In genomic region chr17:81060416-81060815, GRCh38 we compare ENCODE assay signal across 16 cellular contexts.
"Had no signal": no experiment of that assay in that cellular context is flagged by ENCODE, and none has a peak within 500 bp of the region (broad histone marks: within the 10 kb centered on the region; RNA-seq: fewer than 3 reads in every experiment).

No MANE protein-coding gene starts in this region.

- ATAC-seq: activated CD4-positive, alpha-beta T cell treated with anti-CD3 and anti-CD28 coated beads for 36 hours; activated T-cell treated with anti-CD3 and anti-CD28 coated beads, Interleukin-2, amount 50 U/mL, for 72 hours had no signal

- H3K4me3 Mint-ChIP-seq: activated CD4-positive, alpha-beta memory T cell treated with anti-CD3 and anti-CD28 coated beads, Interleukin-2, amount 10 ng/mL, durations not matched to agents 7 days and 5 days; activated CD4-positive, alpha-beta T cell treated with anti-CD3 and anti-CD28 coated beads for 36 hours; activated naive CD8-positive, alpha-beta T cell treated with anti-CD3 and anti-CD28 coated beads for 36 hours; activated T-cell treated with anti-CD3 and anti-CD28 coated beads, Interleukin-2, amount 50 U/mL, for 72 hours; naive B cell had no signal

- H3K9me3 ChIP-seq: neutrophil, right atrium auricular region, transverse colon had no signal

- H3K27ac ChIP-seq: neutrophil, right atrium auricular region, skin epidermis had no signal

- H3K4me1 Mint-ChIP-seq: naive B cell had no signal

- H3K27ac Mint-ChIP-seq: activated CD4-positive, alpha-beta memory T cell treated with anti-CD3 and anti-CD28 coated beads, Interleukin-2, amount 10 ng/mL, durations not matched to agents 7 days and 5 days; activated CD4-positive, alpha-beta T cell treated with anti-CD3 and anti-CD28 coated beads for 36 hours; activated naive CD8-positive, alpha-beta T cell treated with anti-CD3 and anti-CD28 coated beads for 36 hours; activated T-cell treated with anti-CD3 and anti-CD28 coated beads, Interleukin-2, amount 50 U/mL, for 72 hours had no signal

- H3K4me3 ChIP-seq: right atrium auricular region, skin epidermis, transverse colon had no signal

- H3K36me3 Mint-ChIP-seq: activated naive CD8-positive, alpha-beta T cell treated with anti-CD3 and anti-CD28 coated beads for 36 hours; naive B cell had no signal

- H3K27me3 Mint-ChIP-seq: activated CD4-positive, alpha-beta T cell treated with anti-CD3 and anti-CD28 coated beads for 36 hours; activated naive CD8-positive, alpha-beta T cell treated with anti-CD3 and anti-CD28 coated beads for 36 hours; naive B cell had no signal

- DNase-seq: activated CD4-positive, alpha-beta memory T cell treated with anti-CD3 and anti-CD28 coated beads, Interleukin-2, amount 10 ng/mL, durations not matched to agents 7 days and 5 days; activated CD4-positive, alpha-beta T cell treated with anti-CD3 and anti-CD28 coated beads for 36 hours; activated CD8-positive, alpha-beta memory T cell treated with anti-CD3 and anti-CD28 coated beads, Interleukin-2, amount 50 U/mL, for 4 hours; activated gamma-delta T cell treated with Interleukin-2 at 50 U/mL for 16 hours; activated naive CD8-positive, alpha-beta T cell treated with anti-CD3 and anti-CD28 coated beads for 36 hours; activated T-cell treated with anti-CD3 and anti-CD28 coated beads, Interleukin-2, amount 50 U/mL, for 72 hours; aorta; effector CD4-positive, alpha-beta T cell; hippocampal formation; naive B cell; SW 1271; T1000; transverse colon had no signal

- H3K27me3 ChIP-seq: neutrophil, right atrium auricular region, transverse colon had no signal

- H3K36me3 ChIP-seq: neutrophil, transverse colon had no signal

- H3K9me3 Mint-ChIP-seq: activated CD4-positive, alpha-beta memory T cell treated with anti-CD3 and anti-CD28 coated beads, Interleukin-2, amount 10 ng/mL, durations not matched to agents 7 days and 5 days; activated naive CD8-positive, alpha-beta T cell treated with anti-CD3 and anti-CD28 coated beads for 36 hours; activated T-cell treated with anti-CD3 and anti-CD28 coated beads, Interleukin-2, amount 50 U/mL, for 72 hours had no signal
